ENCODE assay signal across 7 cellular contexts in the genomic region with DNA sequence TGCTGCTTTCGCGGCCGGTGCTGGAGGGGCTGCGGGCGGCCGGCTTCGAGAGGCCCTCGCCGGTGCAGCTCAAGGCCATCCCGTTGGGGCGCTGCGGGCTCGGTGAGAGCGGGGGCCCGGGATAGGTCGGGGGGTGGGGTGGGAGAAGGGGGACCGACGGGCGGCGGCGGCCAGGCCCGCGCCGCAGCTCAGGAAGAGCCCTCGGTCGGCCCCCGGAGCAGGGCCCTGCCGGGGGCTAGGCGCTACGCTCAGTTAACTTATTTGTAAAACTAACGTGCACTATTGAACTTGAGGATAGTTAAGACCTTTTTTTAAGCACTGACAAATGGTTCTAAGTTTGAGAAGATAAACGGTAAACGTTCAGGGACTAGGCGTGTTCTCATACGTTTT. TPM values are rescaled to one million over a fixed set of nuclear protein-coding genes. Genes with fewer than 3 reads are reported as not detected.
DNase-seq lines count a peak whose midpoint lies in the region; ATAC-seq lines count a peak whose summit lies in the region.

No MANE protein-coding gene starts in this region.

- peak overlapping the region; percentile 75 for H3K4me3 ChIP-seq in mononuclear cell (ENCODE audit: low read length)

- peak overlapping the region; percentile 88 for H3K27ac ChIP-seq in caudate nucleus (ENCODE audit: low read depth, low read length)

- no peaks in the 10 kb centered on the region for H3K27me3 ChIP-seq in mononuclear cell (ENCODE audit: insufficient read depth, low read length)

- DNase-seq in caudate nucleus (lab: John Stamatoyannopoulos, UW) (no peak), glomerular visceral epithelial cell (ENCODE audit: extremely low spot score) (no peak)
- DNase-seq in activated CD8-positive, alpha-beta memory T cell treated with anti-CD3 and anti-CD28 coated beads for 24 hours = no peak

- H3K9me3 ChIP-seq in mononuclear cell (ENCODE audit: low read depth, low read length) = no peaks in the 10 kb centered on the region

- ATAC-seq in GM21390 (IDR thresholded peaks at IDR 0.05; ENCODE audit: unreplicated experiment) (peak; percentile 20), HG03571 (IDR thresholded peaks at IDR 0.05; ENCODE audit: unreplicated experiment) (peak; percentile 10), GM18517 (IDR thresholded peaks at IDR 0.05; ENCODE audit: unreplicated experiment) (no peak)

- H3K4me1 ChIP-seq in mononuclear cell (ENCODE audit: insufficient read depth, low read length) = peaks cover 26% of the 10 kb centered on the region

RNA-seq across cellular contexts. Expression of gene DDX20, which starts 0.4 kb away (rescaled TPM):
- total RNA-seq in mononuclear cell = 30.0 TPM

RNA-seq across cellular contexts. Expression of gene INKA2, which starts 16.9 kb away (rescaled TPM):
- 1.2 TPM for total RNA-seq in mononuclear cell
